In genomic region chr6:106536863-106537262, GRCh38 we compare ENCODE assay signal across 22 cellular contexts.
A peak's percentile ranks its signal among the peaks of the same experiment; 100 is the strongest.
DNase-seq lines count a peak whose midpoint lies in the region; ATAC-seq and TF ChIP-seq lines count a peak whose summit lies in the region.
"Had no signal": no experiment of that assay in that cellular context is flagged by ENCODE, and none has a peak within 500 bp of the region (broad histone marks: within the 10 kb centered on the region; RNA-seq: fewer than 3 reads in every experiment).

No MANE protein-coding gene starts in this region.

- H3K36me3 Mint-ChIP-seq in activated T-cell treated with anti-CD3 and anti-CD28 coated beads, Interleukin-2, amount 50 U/mL, for 72 hours (ENCODE audit: insufficient read depth in 2 of 2): peaks cover 11 to 25% of the 10 kb centered on the region in 2 donors
- H3K36me3 Mint-ChIP-seq in IgD-negative memory B cell: peaks cover 10% of the 10 kb centered on the region
- peaks cover 51% of the 10 kb centered on the region for H3K36me3 Mint-ChIP-seq in activated naive CD8-positive, alpha-beta T cell treated with anti-CD3 and anti-CD28 coated beads for 36 hours

- H3K27ac Mint-ChIP-seq in activated T-cell treated with anti-CD3 and anti-CD28 coated beads, Interleukin-2, amount 50 U/mL, for 72 hours: peak overlapping the region; percentile 92
- peak overlapping the region; percentile 63 to 95 (median 85) for H3K27ac Mint-ChIP-seq in IgD-negative memory B cell
- H3K27ac Mint-ChIP-seq in activated naive CD8-positive, alpha-beta T cell treated with anti-CD3 and anti-CD28 coated beads for 36 hours: peak overlapping the region; percentile 86

- intact Hi-C loops in spleen (cut with DNase I; ENCODE audit: low total_unique reads) (no loop called here), uterus (cut with DNase I; ENCODE audit: low total_unique reads) (no loop called here)

- H3K4me1 ChIP-seq in spleen (peaks cover 0 to 83% (median 35%) of the 10 kb centered on the region in 6 donors), uterus (no peaks in the 10 kb centered on the region)
- H3K4me1 ChIP-seq: gastrocnemius medialis, pancreas, testis had no signal

- no peak for TF ChIP-seq CTCF in spleen (IDR thresholded peaks at IDR 0.05 in 8 of 11, conservative IDR thresholded peaks at IDR 0.05 in 3 of 11)
- no peak for TF ChIP-seq CTCF in uterus (IDR thresholded peaks at IDR 0.05)

- no peaks in the 10 kb centered on the region for H3K27me3 Mint-ChIP-seq in activated T-cell treated with anti-CD3 and anti-CD28 coated beads, Interleukin-2, amount 50 U/mL, for 72 hours (ENCODE audit: low read depth)
- no peaks in the 10 kb centered on the region for H3K27me3 Mint-ChIP-seq in IgD-negative memory B cell
- H3K27me3 Mint-ChIP-seq in activated naive CD8-positive, alpha-beta T cell treated with anti-CD3 and anti-CD28 coated beads for 36 hours: no peaks in the 10 kb centered on the region

- H3K9me3 ChIP-seq in spleen (no peaks in the 10 kb centered on the region), uterus (no peaks in the 10 kb centered on the region)
- H3K9me3 ChIP-seq: gastrocnemius medialis, pancreas, testis had no signal

- peaks cover 68% of the 10 kb centered on the region for H3K4me1 Mint-ChIP-seq in activated T-cell treated with anti-CD3 and anti-CD28 coated beads, Interleukin-2, amount 50 U/mL, for 72 hours (ENCODE audit: low read depth)
- H3K4me1 Mint-ChIP-seq in IgD-negative memory B cell: peaks cover 52 to 69% (median 56%) of the 10 kb centered on the region in 3 donors
- H3K4me1 Mint-ChIP-seq in activated naive CD8-positive, alpha-beta T cell treated with anti-CD3 and anti-CD28 coated beads for 36 hours: peaks cover 66% of the 10 kb centered on the region

- peak; percentile 6 to 32 for ATAC-seq in activated T-cell treated with anti-CD3 and anti-CD28 coated beads, Interleukin-2, amount 50 U/mL, for 72 hours (replicated peaks in 1 of 2)
- ATAC-seq: gastrocnemius medialis, HCT116, Panc1, pancreas had no signal

- H3K27me3 ChIP-seq in spleen (replicated peaks in 1 of 7) (no peaks in the 10 kb centered on the region), uterus (no peaks in the 10 kb centered on the region)
- H3K27me3 ChIP-seq: gastrocnemius medialis, pancreas, testis had no signal

- peak overlapping the region; percentile 63 to 86 for H3K4me3 Mint-ChIP-seq in activated T-cell treated with anti-CD3 and anti-CD28 coated beads, Interleukin-2, amount 50 U/mL, for 72 hours
- peak overlapping the region in 3 of 4 donors; percentile 13 to 66 (median 57) for H3K4me3 Mint-ChIP-seq in IgD-negative memory B cell
- peak overlapping the region; percentile 25 for H3K4me3 Mint-ChIP-seq in activated naive CD8-positive, alpha-beta T cell treated with anti-CD3 and anti-CD28 coated beads for 36 hours
- H3K4me3 Mint-ChIP-seq: T-helper 1 cell treated with Interleukin-12 subunit alpha and Interleukin-12 subunit beta and Interleukin-4 antibody, amounts not matched to agents 30 μg/mL and 1 μg/mL, for 36 hours had no signal

- H3K36me3 ChIP-seq in spleen: peaks cover 0 to 80% (median 12%) of the 10 kb centered on the region in 6 donors
- no peaks in the 10 kb centered on the region for H3K36me3 ChIP-seq in uterus
- H3K36me3 ChIP-seq: gastrocnemius medialis, pancreas had no signal

- no peaks in the 10 kb centered on the region for H3K9me3 Mint-ChIP-seq in activated T-cell treated with anti-CD3 and anti-CD28 coated beads, Interleukin-2, amount 50 U/mL, for 72 hours
- no peaks in the 10 kb centered on the region for H3K9me3 Mint-ChIP-seq in IgD-negative memory B cell
- H3K9me3 Mint-ChIP-seq in activated naive CD8-positive, alpha-beta T cell treated with anti-CD3 and anti-CD28 coated beads for 36 hours: peaks cover 1% of the 10 kb centered on the region
- H3K9me3 Mint-ChIP-seq: T-helper 1 cell treated with Interleukin-12 subunit alpha and Interleukin-12 subunit beta and Interleukin-4 antibody, amounts not matched to agents 30 μg/mL and 1 μg/mL, for 36 hours had no signal

- DNase-seq in activated T-cell treated with anti-CD3 and anti-CD28 coated beads, Interleukin-2, amount 50 U/mL, for 72 hours: no peak
- no peak for DNase-seq in activated T-cell treated with anti-CD3 and anti-CD28 coated beads, Interleukin-2, amount 50 U/mL, for 1 hour
- DNase-seq in activated naive CD8-positive, alpha-beta T cell treated with anti-CD3 and anti-CD28 coated beads for 36 hours: no peak
- DNase-seq in spleen: no peak
- DNase-seq in cerebellum (ENCODE audit: low spot score): no peak
- DNase-seq in hippocampal formation (lab: John Stamatoyannopoulos, UW): no peak
- DNase-seq in uterus: no peak
- DNase-seq: activated CD4-positive, alpha-beta T cell treated with anti-CD3 and anti-CD28 coated beads for 4 hours; activated gamma-delta T cell; DMS53; gastrocnemius medialis; islet precursor cell; NCI-H146; NCI-H446 treated with DMSO at 0.1 percent for 48 hours; pancreas; stimulated activated CD4-positive, alpha-beta T cell treated with anti-CD3 and anti-CD28 coated beads, Interleukin-12 subunit alpha, Interleukin-12 subunit beta, amount 100 ng/mL, for 4 hours; testis had no signal

- no peak for TF ChIP-seq POLR2A in spleen (IDR thresholded peaks at IDR 0.05)
- TF ChIP-seq POLR2A in uterus (IDR thresholded peaks at IDR 0.05): no peak

- WGBS in spleen, 5 donors: 28 to 68% (median 45%) methylated on average over 2 of the region's 2 CpGs

- H3K4me3 ChIP-seq in spleen (no peak overlapping the region), uterus (no peak overlapping the region)
- H3K4me3 ChIP-seq: gastrocnemius medialis, pancreas, testis had no signal

- H3K27ac ChIP-seq in spleen (peak overlapping the region in 5 of 8 donors; percentile 43 to 76 (median 65)), uterus (no peak overlapping the region)
- H3K27ac ChIP-seq: gastrocnemius medialis, KMS-11, pancreas, testis had no signal

Comparison
In these comparisons a context has a peak if more than half of its experiments do, and no peak if none do; other contexts are left out.
1. H3K27ac ChIP-seq: peak in spleen (5 of 8); none in uterus (0 of 2).
2. Peak in every context shown above with its lines, with median percentiles within 50 percentile points of each other: H3K27ac Mint-ChIP-seq and H3K4me3 Mint-ChIP-seq.